Comparison of ENCODE assay signal across 9 cellular contexts in the genomic region with DNA sequence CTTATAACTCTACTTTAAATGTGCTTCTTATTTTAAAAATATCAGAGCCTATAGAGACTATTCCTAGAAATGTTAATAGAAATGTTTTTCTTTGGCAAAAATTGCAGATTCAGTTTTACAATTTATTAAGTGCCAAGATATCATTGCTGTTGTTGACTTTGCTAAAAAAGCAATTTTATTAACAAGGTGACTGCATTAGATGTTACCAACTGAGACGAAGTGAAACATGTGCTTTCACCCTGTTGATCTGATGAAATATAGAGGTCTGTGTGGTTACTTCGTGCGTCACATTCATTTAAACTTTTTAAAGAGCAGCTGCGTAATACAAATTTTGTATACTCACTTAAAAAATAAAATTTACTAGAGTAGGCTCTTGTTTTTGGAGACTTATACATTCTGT.
DNase-seq lines count a peak whose midpoint lies in the region; ATAC-seq lines count a peak whose summit lies in the region.
"Had no signal": no experiment of that assay in that cellular context is flagged by ENCODE, and none has a peak within 500 bp of the region (broad histone marks: within the 10 kb centered on the region; RNA-seq: fewer than 3 reads in every experiment).

No MANE protein-coding gene starts in this region.

- H3K4me1 Mint-ChIP-seq in dendritic cell treated with granulocyte-macrophage colony-stimulating factor and Interleukin-4, amounts not matched to agents 40 ng/mL and 50 ng/mL, for 4 days (ENCODE audit: low read depth): peaks cover 28% of the 10 kb centered on the region
- peaks cover 3 to 40% (median 23%) of the 10 kb centered on the region in 7 donors for H3K4me1 Mint-ChIP-seq in naive thymus-derived CD4-positive, alpha-beta T cell
- H3K4me1 Mint-ChIP-seq: T-helper 17 cell had no signal

- H3K79me2 ChIP-seq in ACC112 (ENCODE audit: control insufficient read depth, insufficient read depth, low read length, unreplicated experiment): peaks cover 6% of the 10 kb centered on the region

- CTCF ChIA-PET in naive thymus-derived CD4-positive, alpha-beta T cell (lab: Charles Lee): no interaction called here

- H3K27me3 Mint-ChIP-seq in dendritic cell treated with granulocyte-macrophage colony-stimulating factor and Interleukin-4, amounts not matched to agents 40 ng/mL and 50 ng/mL, for 4 days: peaks cover 2% of the 10 kb centered on the region
- H3K27me3 Mint-ChIP-seq in naive thymus-derived CD4-positive, alpha-beta T cell: peaks cover 0 to 25% (median 5%) of the 10 kb centered on the region in 5 donors
- H3K27me3 Mint-ChIP-seq: T-helper 17 cell had no signal

- peak overlapping the region; percentile 87 for H3K4me3 ChIP-seq in ACC112 (ENCODE audit: low read depth, low read length)
- H3K4me3 ChIP-seq in naive thymus-derived CD4-positive, alpha-beta T cell (ENCODE audit: low read length): no peak overlapping the region

- no peaks in the 10 kb centered on the region for H3K36me3 Mint-ChIP-seq in dendritic cell treated with granulocyte-macrophage colony-stimulating factor and Interleukin-4, amounts not matched to agents 40 ng/mL and 50 ng/mL, for 4 days (ENCODE audit: low read depth)
- no peaks in the 10 kb centered on the region for H3K36me3 Mint-ChIP-seq in naive thymus-derived CD4-positive, alpha-beta T cell

- peaks cover 6% of the 10 kb centered on the region for H3K9me3 Mint-ChIP-seq in dendritic cell treated with granulocyte-macrophage colony-stimulating factor and Interleukin-4, amounts not matched to agents 40 ng/mL and 50 ng/mL, for 4 days
- H3K9me3 Mint-ChIP-seq in naive thymus-derived CD4-positive, alpha-beta T cell: peaks cover 0 to 4% (median 0%) of the 10 kb centered on the region in 11 donors

- no peaks in the 10 kb centered on the region for H3K27me3 ChIP-seq in ACC112 (ENCODE audit: insufficient read depth, low read length)
- H3K27me3 ChIP-seq in naive thymus-derived CD4-positive, alpha-beta T cell (ENCODE audit: control insufficient read depth in 2 of 2, insufficient read depth in 2 of 2, low read length in 2 of 2): no peaks in the 10 kb centered on the region

- peak overlapping the region; percentile 55 for H3K4me3 Mint-ChIP-seq in dendritic cell treated with granulocyte-macrophage colony-stimulating factor and Interleukin-4, amounts not matched to agents 40 ng/mL and 50 ng/mL, for 4 days
- peak overlapping the region in 9 of 10 donors; percentile 12 to 70 (median 60) for H3K4me3 Mint-ChIP-seq in naive thymus-derived CD4-positive, alpha-beta T cell
- H3K4me3 Mint-ChIP-seq: T-helper 17 cell had no signal

- intact Hi-C loops in dendritic cell treated with granulocyte-macrophage colony-stimulating factor and Interleukin-4, amounts not matched to agents 40 ng/mL and 50 ng/mL, for 4 days (cut with micrococcal nuclease): loop anchor here (10.0 kb wide), 1 partner anchor 1811 kb away; a partner anchor contains a TSS
- intact Hi-C loops in naive thymus-derived CD4-positive, alpha-beta T cell (cut with micrococcal nuclease): no loop called here

- peak; percentile 13 for DNase-seq in KG1 (lab: John Stamatoyannopoulos, UW)
- peak in 5 of 9 donors; percentile 7 to 38 (median 14) for DNase-seq in naive thymus-derived CD4-positive, alpha-beta T cell
- no peak for DNase-seq in SW480 (ENCODE audit: low spot score)
- no peak for DNase-seq in HCEC 1CT
- DNase-seq: T-helper 17 cell had no signal

- H3K27ac ChIP-seq in ACC112 (ENCODE audit: low read depth, low read length): peak overlapping the region; percentile 73
- no peak overlapping the region for H3K27ac ChIP-seq in naive thymus-derived CD4-positive, alpha-beta T cell (ENCODE audit: low read depth, low read length)

- no peaks in the 10 kb centered on the region for H3K36me3 ChIP-seq in ACC112 (ENCODE audit: insufficient read depth, low read length)
- no peaks in the 10 kb centered on the region for H3K36me3 ChIP-seq in naive thymus-derived CD4-positive, alpha-beta T cell (ENCODE audit: control insufficient read depth in 2 of 3, insufficient read depth in 3 of 3, low read length in 3 of 3)

- H3K4me1 ChIP-seq in ACC112 (ENCODE audit: control insufficient read depth, insufficient read depth, low read length, unreplicated experiment): peaks cover 16% of the 10 kb centered on the region
- H3K4me1 ChIP-seq in naive thymus-derived CD4-positive, alpha-beta T cell (ENCODE audit: control insufficient read depth in 2 of 2, insufficient read depth in 2 of 2, low read length in 2 of 2): no peaks in the 10 kb centered on the region

- no peak for ATAC-seq in naive thymus-derived CD4-positive, alpha-beta T cell
- no peak for ATAC-seq in GM21447 (IDR thresholded peaks at IDR 0.05; ENCODE audit: unreplicated experiment)
- no peak for ATAC-seq in GM19395 (IDR thresholded peaks at IDR 0.05; ENCODE audit: unreplicated experiment)
- ATAC-seq: T-helper 17 cell had no signal

- peak overlapping the region; percentile 88 for H3K27ac Mint-ChIP-seq in dendritic cell treated with granulocyte-macrophage colony-stimulating factor and Interleukin-4, amounts not matched to agents 40 ng/mL and 50 ng/mL, for 4 days
- peak overlapping the region; percentile 13 to 71 (median 54) for H3K27ac Mint-ChIP-seq in naive thymus-derived CD4-positive, alpha-beta T cell
- H3K27ac Mint-ChIP-seq: T-helper 17 cell had no signal

- POLR2A ChIA-PET in naive thymus-derived CD4-positive, alpha-beta T cell (lab: Charles Lee): interaction anchor here (0.7 to 0.8 kb wide), 2 partner anchors 18 to 149 kb away, joined by 3 read pairs; no protein-coding TSS in a partner anchor

- H2AFZ ChIP-seq in ACC112 (ENCODE audit: low read length, unreplicated experiment): peak overlapping the region; percentile 94

- H3K9me3 ChIP-seq in naive thymus-derived CD4-positive, alpha-beta T cell (ENCODE audit: control insufficient read depth in 2 of 3, low read length in 3 of 3): no peaks in the 10 kb centered on the region

Comparison
In these comparisons a context has a peak if more than half of its experiments do, and no peak if none do; other contexts are left out.
1. DNase-seq: peak in KG1 (single experiment) and naive thymus-derived CD4-positive, alpha-beta T cell (5 of 9); none in SW480 (single experiment) and HCEC 1CT (single experiment).